In genomic region chr17:77036841-77037381, GRCh38 we compare ENCODE assay signal across 11 cellular contexts.
A peak's percentile ranks its signal among the peaks of the same experiment; 100 is the strongest.
DNase-seq lines count a peak whose midpoint lies in the region; ATAC-seq and TF ChIP-seq lines count a peak whose summit lies in the region.
"Had no signal": no experiment of that assay in that cellular context is flagged by ENCODE, and none has a peak within 500 bp of the region (broad histone marks: within the 10 kb centered on the region; RNA-seq: fewer than 3 reads in every experiment).

No MANE protein-coding gene starts in this region.

- H3K4me3 ChIP-seq in endocrine pancreas (ENCODE audit: control insufficient read depth, insufficient read depth, low read length) (peak overlapping the region; percentile 7), stomach (no peak overlapping the region), gastroesophageal sphincter (peak overlapping the region in 1 of 2 donors; percentile 10)
- H3K4me3 ChIP-seq: PC-9 had no signal

- H3K36me3 ChIP-seq in endocrine pancreas (ENCODE audit: control insufficient read depth, insufficient read depth, low read length) (no peaks in the 10 kb centered on the region), stomach (no peaks in the 10 kb centered on the region), gastroesophageal sphincter (no peaks in the 10 kb centered on the region)

- no peak for TF ChIP-seq EP300 in stomach (IDR thresholded peaks at IDR 0.05)
- TF ChIP-seq EP300 in gastroesophageal sphincter (IDR thresholded peaks at IDR 0.05), result no peak

- H3K9me3 ChIP-seq in endocrine pancreas (ENCODE audit: control insufficient read depth, low read length), result no peaks in the 10 kb centered on the region
- H3K9me3 ChIP-seq in stomach, result peaks cover 0 to 6% (median 5%) of the 10 kb centered on the region in 4 donors
- H3K9me3 ChIP-seq in gastroesophageal sphincter, result peaks cover 0 to 6% (median 0%) of the 10 kb centered on the region in 3 donors

- H3K27me3 ChIP-seq in endocrine pancreas (ENCODE audit: control insufficient read depth, insufficient read depth, low read length) (peaks cover 2% of the 10 kb centered on the region), stomach (peaks cover 0 to 81% (median 33%) of the 10 kb centered on the region in 3 donors), gastroesophageal sphincter (peaks cover 55% of the 10 kb centered on the region)

- no peak for ATAC-seq in gastroesophageal sphincter

- WGBS in stomach, 5 donors, result 16 to 27% (median 19%) methylated on average over 22 to 23 of the region's 23 CpGs
- WGBS in gastroesophageal sphincter (ENCODE audit: low coverage in 1 of 2), 2 donors, result 10 to 17% methylated on average over 4 to 16 of the region's 23 CpGs

- no peak overlapping the region for H3K9ac ChIP-seq in endocrine pancreas (ENCODE audit: control insufficient read depth, insufficient read depth, low read length)

- H3K27ac ChIP-seq in stomach, result no peak overlapping the region
- H3K27ac ChIP-seq in gastroesophageal sphincter, result no peak overlapping the region
- H3K27ac ChIP-seq: PC-9 had no signal

- H3K4me1 ChIP-seq in endocrine pancreas (ENCODE audit: control insufficient read depth, insufficient read depth, low read length) (no peaks in the 10 kb centered on the region), stomach (peaks cover 5 to 11% (median 9%) of the 10 kb centered on the region in 4 donors), gastroesophageal sphincter (peaks cover 0 to 15% (median 0%) of the 10 kb centered on the region in 3 donors)

- TF ChIP-seq POLR2A in stomach (IDR thresholded peaks at IDR 0.05) (no peak), gastroesophageal sphincter (IDR thresholded peaks at IDR 0.05) (no peak)

- intact Hi-C loops in stomach (cut with DNase I; ENCODE audit: low total_unique reads), result no loop called here

- TF ChIP-seq CTCF in stomach (IDR thresholded peaks at IDR 0.05), result no peak
- no peak for TF ChIP-seq CTCF in gastroesophageal sphincter (IDR thresholded peaks at IDR 0.05)

- DNase-seq in DMS53 (lab: John Stamatoyannopoulos, UW), result peak; percentile 21
- no peak for DNase-seq in DMS53 treated with DMSO at 0.1 percent for 48 hours (lab: John Stamatoyannopoulos, UW; ENCODE audit: unreplicated experiment)
- peak; percentile 86 for DNase-seq in NOMO-1 treated with DMSO at 0.1 percent for 48 hours (lab: John Stamatoyannopoulos, UW; ENCODE audit: unreplicated experiment)
- peak; percentile 31 for DNase-seq in stomach
- DNase-seq in NCI-H1105 treated with DMSO at 0.1 percent for 48 hours (lab: John Stamatoyannopoulos, UW), result no peak
- DNase-seq in activated gamma-delta T cell (lab: John Stamatoyannopoulos, UW), result no peak
- DNase-seq: 8988T; activated naive CD4-positive, alpha-beta T cell treated with anti-CD3 and anti-CD28 coated beads, Interleukin-2, amount 50 U/mL, for 16 hours had no signal

Comparison
In these comparisons a context has a peak if more than half of its experiments do, and no peak if none do; other contexts are left out.
1. DNase-seq: peak in DMS53 (single experiment), NOMO-1 treated with DMSO at 0.1 percent for 48 hours (single experiment) and stomach (single experiment); none in DMS53 treated with DMSO at 0.1 percent for 48 hours (single experiment), NCI-H1105 treated with DMSO at 0.1 percent for 48 hours (single experiment) and activated gamma-delta T cell (single experiment).